Comparison of ENCODE assay signal across 19 cellular contexts in the genomic region with DNA sequence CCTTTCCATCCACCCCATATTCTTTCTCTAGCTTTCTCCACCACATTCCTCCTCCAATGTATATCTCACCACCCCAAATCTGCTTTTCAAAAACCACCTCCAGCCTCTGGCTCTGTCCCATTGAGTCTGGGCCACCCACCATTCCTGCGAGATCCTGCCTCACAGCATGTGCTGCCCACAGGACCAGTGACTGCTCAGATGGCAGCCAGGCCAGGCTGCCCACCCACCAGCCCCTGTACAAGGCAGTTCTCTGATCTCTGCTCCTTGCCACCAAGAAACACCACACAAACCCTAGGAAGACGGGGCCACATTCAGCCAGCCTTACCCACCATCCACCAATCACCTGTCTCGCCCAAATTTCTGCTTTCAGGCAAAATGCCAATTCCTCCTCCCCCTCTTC.
"Had no signal": no experiment of that assay in that cellular context is flagged by ENCODE, and none has a peak within 500 bp of the region (broad histone marks: within the 10 kb centered on the region; RNA-seq: fewer than 3 reads in every experiment).

No MANE protein-coding gene starts in this region.

- H3K27ac Mint-ChIP-seq: activated CD4-positive, alpha-beta T cell treated with anti-CD3 and anti-CD28 coated beads for 36 hours; activated naive CD8-positive, alpha-beta T cell; activated T-helper 1 cell treated with anti-CD3 and anti-CD28 coated beads, Interleukin-12 subunit alpha, Interleukin-12 subunit beta, Interleukin-2, Interleukin-4 antibody, amounts not matched to agents 30 ng/mL and 10 ng/mL and 1 ng/mL, durations not matched to agents 14 hours and 24 hours and 36 hours; stimulated activated memory B cell treated with anti-CD40 and anti-IgM and Interleukin-4, amounts not matched to agents 10 μg/mL and 1 μg/mL and 100 μg/mL, for 72 hours had no signal

- H3K9me3 ChIP-seq: esophagus muscularis mucosa, right lobe of liver, spleen, testis, upper lobe of right lung had no signal

- H3K4me1 Mint-ChIP-seq: activated CD4-positive, alpha-beta T cell treated with anti-CD3 and anti-CD28 coated beads for 36 hours; stimulated activated memory B cell treated with anti-CD40 and anti-IgM and Interleukin-4, amounts not matched to agents 10 μg/mL and 1 μg/mL and 100 μg/mL, for 72 hours had no signal

- H3K36me3 ChIP-seq: esophagus muscularis mucosa, right lobe of liver, spleen, upper lobe of right lung, WERI-Rb-1 had no signal

- H3K4me3 Mint-ChIP-seq: activated CD4-positive, alpha-beta T cell treated with anti-CD3 and anti-CD28 coated beads for 36 hours; activated naive CD8-positive, alpha-beta T cell; activated T-helper 1 cell treated with anti-CD3 and anti-CD28 coated beads, Interleukin-12 subunit alpha, Interleukin-12 subunit beta, Interleukin-2, Interleukin-4 antibody, amounts not matched to agents 30 ng/mL and 10 ng/mL and 1 ng/mL, durations not matched to agents 14 hours and 24 hours and 36 hours; neural crest cell; stimulated activated memory B cell treated with anti-CD40 and anti-IgM and Interleukin-4, amounts not matched to agents 10 μg/mL and 1 μg/mL and 100 μg/mL, for 72 hours had no signal

- DNase-seq: activated CD4-positive, alpha-beta T cell treated with anti-CD3 and anti-CD28 coated beads for 36 hours; activated CD4-positive, alpha-beta T cell treated with anti-CD3 and anti-CD28 coated beads, Interleukin-2, amount 50 U/mL, for 48 hours; activated gamma-delta T cell treated with Interleukin-2 at 50 U/mL for 16 hours; activated T-cell treated with anti-CD3 and anti-CD28 coated beads for 4 hours; effector CD8-positive, alpha-beta T cell; midbrain; right lobe of liver; spleen; stimulated activated CD4-positive, alpha-beta T cell treated with anti-CD3 and anti-CD28 coated beads, Interleukin-4, amount 100 ng/mL, for 4 hours; SW 1271; testis; upper lobe of right lung; WERI-Rb-1 had no signal

- H3K27ac ChIP-seq: right lobe of liver, spleen, testis, upper lobe of right lung, WERI-Rb-1 had no signal

- H3K9me3 Mint-ChIP-seq: activated T-helper 1 cell treated with anti-CD3 and anti-CD28 coated beads, Interleukin-12 subunit alpha, Interleukin-12 subunit beta, Interleukin-2, Interleukin-4 antibody, amounts not matched to agents 30 ng/mL and 10 ng/mL and 1 ng/mL, durations not matched to agents 14 hours and 24 hours and 36 hours; neural crest cell; stimulated activated memory B cell treated with anti-CD40 and anti-IgM and Interleukin-4, amounts not matched to agents 10 μg/mL and 1 μg/mL and 100 μg/mL, for 72 hours had no signal

- H3K4me1 ChIP-seq: spleen had no signal

- H3K36me3 Mint-ChIP-seq: stimulated activated memory B cell treated with anti-CD40 and anti-IgM and Interleukin-4, amounts not matched to agents 10 μg/mL and 1 μg/mL and 100 μg/mL, for 72 hours had no signal

- H3K4me3 ChIP-seq: lung, right lobe of liver, spleen, testis, upper lobe of right lung had no signal

- H3K27me3 ChIP-seq: right lobe of liver, testis, upper lobe of right lung had no signal
